1 cellular context compared by ENCODE assay signal in the genomic region with DNA sequence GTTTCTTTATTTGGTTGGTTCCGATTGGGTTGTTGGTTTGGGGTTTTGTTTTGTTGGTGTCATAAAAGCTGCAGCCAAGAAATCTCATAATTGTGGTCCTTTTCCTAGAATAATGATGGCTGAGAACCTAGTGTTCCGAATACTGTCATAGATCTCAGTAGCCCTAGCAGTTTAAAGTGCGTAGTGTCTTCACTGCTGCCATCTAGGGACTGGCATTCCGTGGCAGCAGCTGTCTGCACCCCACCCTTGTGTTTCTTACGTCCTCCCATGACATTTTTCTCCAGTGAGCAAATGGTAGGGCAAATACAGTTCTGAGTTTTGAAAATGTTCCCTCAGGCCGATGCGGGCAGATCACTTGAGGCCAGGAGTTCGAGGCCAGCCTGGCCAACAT.
TF ChIP-seq lines count a peak whose summit lies in the region.

No MANE protein-coding gene starts in this region.

TF ChIP-seq in K562, 482 proteins besides CTCF, POLR2A, EP300 and RAD21 (continued from another document):
- TF ChIP-seq SIN3A (IDR thresholded peaks at IDR 0.05; ENCODE audit: borderline replicate concordance in 2 of 2, control insufficient read depth in 1 of 2, low read depth in 2 of 2, low read length in 2 of 2) = 0 out of 4 replicates have a peak, but pooled peaks of 1 of the 2 experiments have one; percentile 21
- TF ChIP-seq, protein P1, sequence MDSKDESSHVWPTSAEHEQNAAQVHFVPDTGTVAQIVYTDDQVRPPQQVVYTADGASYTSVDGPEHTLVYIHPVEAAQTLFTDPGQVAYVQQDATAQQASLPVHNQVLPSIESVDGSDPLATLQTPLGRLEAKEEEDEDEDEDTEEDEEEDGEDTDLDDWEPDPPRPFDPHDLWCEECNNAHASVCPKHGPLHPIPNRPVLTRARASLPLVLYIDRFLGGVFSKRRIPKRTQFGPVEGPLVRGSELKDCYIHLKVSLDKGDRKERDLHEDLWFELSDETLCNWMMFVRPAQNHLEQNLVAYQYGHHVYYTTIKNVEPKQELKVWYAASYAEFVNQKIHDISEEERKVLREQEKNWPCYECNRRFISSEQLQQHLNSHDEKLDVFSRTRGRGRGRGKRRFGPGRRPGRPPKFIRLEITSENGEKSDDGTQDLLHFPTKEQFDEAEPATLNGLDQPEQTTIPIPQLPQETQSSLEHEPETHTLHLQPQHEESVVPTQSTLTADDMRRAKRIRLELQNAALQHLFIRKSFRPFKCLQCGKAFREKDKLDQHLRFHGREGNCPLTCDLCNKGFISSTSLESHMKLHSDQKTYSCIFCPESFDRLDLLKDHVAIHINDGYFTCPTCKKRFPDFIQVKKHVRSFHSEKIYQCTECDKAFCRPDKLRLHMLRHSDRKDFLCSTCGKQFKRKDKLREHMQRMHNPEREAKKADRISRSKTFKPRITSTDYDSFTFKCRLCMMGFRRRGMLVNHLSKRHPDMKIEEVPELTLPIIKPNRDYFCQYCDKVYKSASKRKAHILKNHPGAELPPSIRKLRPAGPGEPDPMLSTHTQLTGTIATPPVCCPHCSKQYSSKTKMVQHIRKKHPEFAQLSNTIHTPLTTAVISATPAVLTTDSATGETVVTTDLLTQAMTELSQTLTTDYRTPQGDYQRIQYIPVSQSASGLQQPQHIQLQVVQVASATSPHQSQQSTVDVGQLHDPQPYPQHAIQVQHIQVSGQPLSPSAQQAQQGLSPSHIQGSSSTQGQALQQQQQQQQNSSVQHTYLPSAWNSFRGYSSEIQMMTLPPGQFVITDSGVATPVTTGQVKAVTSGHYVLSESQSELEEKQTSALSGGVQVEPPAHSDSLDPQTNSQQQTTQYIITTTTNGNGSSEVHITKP (IDR thresholded peaks at IDR 0.05; ENCODE audit: partially characterized antibody) = peak; percentile 59
- TF ChIP-seq, protein P2, sequence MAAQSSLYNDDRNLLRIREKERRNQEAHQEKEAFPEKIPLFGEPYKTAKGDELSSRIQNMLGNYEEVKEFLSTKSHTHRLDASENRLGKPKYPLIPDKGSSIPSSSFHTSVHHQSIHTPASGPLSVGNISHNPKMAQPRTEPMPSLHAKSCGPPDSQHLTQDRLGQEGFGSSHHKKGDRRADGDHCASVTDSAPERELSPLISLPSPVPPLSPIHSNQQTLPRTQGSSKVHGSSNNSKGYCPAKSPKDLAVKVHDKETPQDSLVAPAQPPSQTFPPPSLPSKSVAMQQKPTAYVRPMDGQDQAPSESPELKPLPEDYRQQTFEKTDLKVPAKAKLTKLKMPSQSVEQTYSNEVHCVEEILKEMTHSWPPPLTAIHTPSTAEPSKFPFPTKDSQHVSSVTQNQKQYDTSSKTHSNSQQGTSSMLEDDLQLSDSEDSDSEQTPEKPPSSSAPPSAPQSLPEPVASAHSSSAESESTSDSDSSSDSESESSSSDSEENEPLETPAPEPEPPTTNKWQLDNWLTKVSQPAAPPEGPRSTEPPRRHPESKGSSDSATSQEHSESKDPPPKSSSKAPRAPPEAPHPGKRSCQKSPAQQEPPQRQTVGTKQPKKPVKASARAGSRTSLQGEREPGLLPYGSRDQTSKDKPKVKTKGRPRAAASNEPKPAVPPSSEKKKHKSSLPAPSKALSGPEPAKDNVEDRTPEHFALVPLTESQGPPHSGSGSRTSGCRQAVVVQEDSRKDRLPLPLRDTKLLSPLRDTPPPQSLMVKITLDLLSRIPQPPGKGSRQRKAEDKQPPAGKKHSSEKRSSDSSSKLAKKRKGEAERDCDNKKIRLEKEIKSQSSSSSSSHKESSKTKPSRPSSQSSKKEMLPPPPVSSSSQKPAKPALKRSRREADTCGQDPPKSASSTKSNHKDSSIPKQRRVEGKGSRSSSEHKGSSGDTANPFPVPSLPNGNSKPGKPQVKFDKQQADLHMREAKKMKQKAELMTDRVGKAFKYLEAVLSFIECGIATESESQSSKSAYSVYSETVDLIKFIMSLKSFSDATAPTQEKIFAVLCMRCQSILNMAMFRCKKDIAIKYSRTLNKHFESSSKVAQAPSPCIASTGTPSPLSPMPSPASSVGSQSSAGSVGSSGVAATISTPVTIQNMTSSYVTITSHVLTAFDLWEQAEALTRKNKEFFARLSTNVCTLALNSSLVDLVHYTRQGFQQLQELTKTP (IDR thresholded peaks at IDR 0.05; ENCODE audit: low read depth in 1 of 2, partially characterized antibody in 2 of 2) = peak in 1 of 2 experiments; percentile 35
- 0 out of 2 replicates have a peak, but pooled peaks have one; percentile 3 for TF ChIP-seq LCOR (CRISPR knock-in tag; IDR thresholded peaks at IDR 0.05)
- TF ChIP-seq, protein P3, sequence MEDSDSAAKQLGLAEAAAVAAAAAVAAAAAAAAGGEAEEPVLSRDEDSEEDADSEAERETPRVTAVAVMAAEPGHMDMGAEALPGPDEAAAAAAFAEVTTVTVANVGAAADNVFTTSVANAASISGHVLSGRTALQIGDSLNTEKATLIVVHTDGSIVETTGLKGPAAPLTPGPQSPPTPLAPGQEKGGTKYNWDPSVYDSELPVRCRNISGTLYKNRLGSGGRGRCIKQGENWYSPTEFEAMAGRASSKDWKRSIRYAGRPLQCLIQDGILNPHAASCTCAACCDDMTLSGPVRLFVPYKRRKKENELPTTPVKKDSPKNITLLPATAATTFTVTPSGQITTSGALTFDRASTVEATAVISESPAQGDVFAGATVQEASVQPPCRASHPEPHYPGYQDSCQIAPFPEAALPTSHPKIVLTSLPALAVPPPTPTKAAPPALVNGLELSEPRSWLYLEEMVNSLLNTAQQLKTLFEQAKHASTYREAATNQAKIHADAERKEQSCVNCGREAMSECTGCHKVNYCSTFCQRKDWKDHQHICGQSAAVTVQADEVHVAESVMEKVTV (CRISPR knock-in tag; IDR thresholded peaks at IDR 0.05) = 0 out of 2 replicates have a peak, but pooled peaks have one; percentile 12
- 0 out of 2 replicates have a peak, but pooled peaks have one; percentile 24 for TF ChIP-seq BCOR (IDR thresholded peaks at IDR 0.05)
- TF ChIP-seq OTX1 (CRISPR knock-in tag; IDR thresholded peaks at IDR 0.05) = peak; percentile 53; the same call in 1 of the 2 replicates
- peak; percentile 23; the same call in 1 of the 2 replicates for TF ChIP-seq TRIM28 (IDR thresholded peaks at IDR 0.05)
- TF ChIP-seq, protein P4, sequence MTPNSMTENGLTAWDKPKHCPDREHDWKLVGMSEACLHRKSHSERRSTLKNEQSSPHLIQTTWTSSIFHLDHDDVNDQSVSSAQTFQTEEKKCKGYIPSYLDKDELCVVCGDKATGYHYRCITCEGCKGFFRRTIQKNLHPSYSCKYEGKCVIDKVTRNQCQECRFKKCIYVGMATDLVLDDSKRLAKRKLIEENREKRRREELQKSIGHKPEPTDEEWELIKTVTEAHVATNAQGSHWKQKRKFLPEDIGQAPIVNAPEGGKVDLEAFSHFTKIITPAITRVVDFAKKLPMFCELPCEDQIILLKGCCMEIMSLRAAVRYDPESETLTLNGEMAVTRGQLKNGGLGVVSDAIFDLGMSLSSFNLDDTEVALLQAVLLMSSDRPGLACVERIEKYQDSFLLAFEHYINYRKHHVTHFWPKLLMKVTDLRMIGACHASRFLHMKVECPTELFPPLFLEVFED (CRISPR knock-in tag; conservative IDR thresholded peaks at IDR 0.05) = 0 out of 2 replicates have a peak, but pooled peaks have one; percentile 63
- 0 out of 2 replicates have a peak, but pooled peaks have one; percentile 8 for TF ChIP-seq SOX6 (IDR thresholded peaks at IDR 0.05)
- TF ChIP-seq, protein P5, sequence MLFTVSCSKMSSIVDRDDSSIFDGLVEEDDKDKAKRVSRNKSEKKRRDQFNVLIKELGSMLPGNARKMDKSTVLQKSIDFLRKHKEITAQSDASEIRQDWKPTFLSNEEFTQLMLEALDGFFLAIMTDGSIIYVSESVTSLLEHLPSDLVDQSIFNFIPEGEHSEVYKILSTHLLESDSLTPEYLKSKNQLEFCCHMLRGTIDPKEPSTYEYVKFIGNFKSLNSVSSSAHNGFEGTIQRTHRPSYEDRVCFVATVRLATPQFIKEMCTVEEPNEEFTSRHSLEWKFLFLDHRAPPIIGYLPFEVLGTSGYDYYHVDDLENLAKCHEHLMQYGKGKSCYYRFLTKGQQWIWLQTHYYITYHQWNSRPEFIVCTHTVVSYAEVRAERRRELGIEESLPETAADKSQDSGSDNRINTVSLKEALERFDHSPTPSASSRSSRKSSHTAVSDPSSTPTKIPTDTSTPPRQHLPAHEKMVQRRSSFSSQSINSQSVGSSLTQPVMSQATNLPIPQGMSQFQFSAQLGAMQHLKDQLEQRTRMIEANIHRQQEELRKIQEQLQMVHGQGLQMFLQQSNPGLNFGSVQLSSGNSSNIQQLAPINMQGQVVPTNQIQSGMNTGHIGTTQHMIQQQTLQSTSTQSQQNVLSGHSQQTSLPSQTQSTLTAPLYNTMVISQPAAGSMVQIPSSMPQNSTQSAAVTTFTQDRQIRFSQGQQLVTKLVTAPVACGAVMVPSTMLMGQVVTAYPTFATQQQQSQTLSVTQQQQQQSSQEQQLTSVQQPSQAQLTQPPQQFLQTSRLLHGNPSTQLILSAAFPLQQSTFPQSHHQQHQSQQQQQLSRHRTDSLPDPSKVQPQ (CRISPR knock-in tag; IDR thresholded peaks at IDR 0.05; ENCODE audit: borderline replicate concordance) = 0 out of 2 replicates have a peak, but pooled peaks have one; percentile 16
- 0 out of 2 replicates have a peak, but pooled peaks have one; percentile 43 for TF ChIP-seq HOXB6 (CRISPR knock-in tag; IDR thresholded peaks at IDR 0.05; ENCODE audit: borderline replicate concordance)
- TF ChIP-seq RB1 (IDR thresholded peaks at IDR 0.05; ENCODE audit: low read depth) = 0 out of 2 replicates have a peak, but pooled peaks have one; percentile 6
- 0 out of 2 replicates have a peak, but pooled peaks have one; percentile 15 for TF ChIP-seq ZNF133 (CRISPR knock-in tag; IDR thresholded peaks at IDR 0.05)
- 0 out of 2 replicates have a peak, but pooled peaks have one; percentile 44 for TF ChIP-seq NFRKB (IDR thresholded peaks at IDR 0.05; ENCODE audit: low read depth)
- 0 out of 2 replicates have a peak, but pooled peaks have one; percentile 10 for TF ChIP-seq POLR2H (tag; IDR thresholded peaks at IDR 0.05; ENCODE audit: low read depth)
- 0 out of 2 replicates have a peak, but pooled peaks have one; percentile 20 for TF ChIP-seq SMAD3 (CRISPR knock-in tag; conservative IDR thresholded peaks at IDR 0.05)
- TF ChIP-seq, protein P6, sequence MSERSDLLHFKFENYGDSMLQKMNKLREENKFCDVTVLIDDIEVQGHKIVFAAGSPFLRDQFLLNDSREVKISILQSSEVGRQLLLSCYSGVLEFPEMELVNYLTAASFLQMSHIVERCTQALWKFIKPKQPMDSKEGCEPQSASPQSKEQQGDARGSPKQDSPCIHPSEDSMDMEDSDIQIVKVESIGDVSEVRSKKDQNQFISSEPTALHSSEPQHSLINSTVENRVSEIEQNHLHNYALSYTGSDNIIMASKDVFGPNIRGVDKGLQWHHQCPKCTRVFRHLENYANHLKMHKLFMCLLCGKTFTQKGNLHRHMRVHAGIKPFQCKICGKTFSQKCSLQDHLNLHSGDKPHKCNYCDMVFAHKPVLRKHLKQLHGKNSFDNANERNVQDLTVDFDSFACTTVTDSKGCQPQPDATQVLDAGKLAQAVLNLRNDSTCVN (CRISPR knock-in tag; IDR thresholded peaks at IDR 0.05) = 0 out of 2 replicates have a peak, but pooled peaks have one; percentile 30
- TF ChIP-seq, protein P7, sequence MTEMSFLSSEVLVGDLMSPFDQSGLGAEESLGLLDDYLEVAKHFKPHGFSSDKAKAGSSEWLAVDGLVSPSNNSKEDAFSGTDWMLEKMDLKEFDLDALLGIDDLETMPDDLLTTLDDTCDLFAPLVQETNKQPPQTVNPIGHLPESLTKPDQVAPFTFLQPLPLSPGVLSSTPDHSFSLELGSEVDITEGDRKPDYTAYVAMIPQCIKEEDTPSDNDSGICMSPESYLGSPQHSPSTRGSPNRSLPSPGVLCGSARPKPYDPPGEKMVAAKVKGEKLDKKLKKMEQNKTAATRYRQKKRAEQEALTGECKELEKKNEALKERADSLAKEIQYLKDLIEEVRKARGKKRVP (CRISPR knock-in tag; IDR thresholded peaks at IDR 0.05) = 0 out of 2 replicates have a peak, but pooled peaks have one; percentile 13
- peak; percentile 14; the same call in 1 of the 2 replicates for TF ChIP-seq MTA3 (IDR thresholded peaks at IDR 0.05; ENCODE audit: borderline replicate concordance)
- peak; percentile 49; the same call in 1 of the 2 replicates for TF ChIP-seq LARP7 (IDR thresholded peaks at IDR 0.05)
- TF ChIP-seq TEAD1 (CRISPR knock-in tag; IDR thresholded peaks at IDR 0.05) = peak; percentile 90 to 92
- peak; percentile 32; the same call in 1 of the 2 replicates for TF ChIP-seq SP1 (CRISPR knock-in tag; IDR thresholded peaks at IDR 0.05)
- peak; percentile 56; the same call in 1 of the 2 replicates for TF ChIP-seq EHMT2 (IDR thresholded peaks at IDR 0.05)
- TF ChIP-seq HDAC1 (IDR thresholded peaks at IDR 0.05) = 0 out of 4 replicates have a peak, but pooled peaks of 1 of the 2 experiments have one; percentile 25
- TF ChIP-seq SMARCE1 (IDR thresholded peaks at IDR 0.05) = 0 out of 2 replicates have a peak, but pooled peaks have one; percentile 37
- TF ChIP-seq PHF20 (IDR thresholded peaks at IDR 0.05; ENCODE audit: partially characterized antibody) = peak; percentile 6
- TF ChIP-seq ZNF766 (CRISPR knock-in tag; conservative IDR thresholded peaks at IDR 0.05) = 0 out of 2 replicates have a peak, but pooled peaks have one; percentile 50
- TF ChIP-seq, protein P8, sequence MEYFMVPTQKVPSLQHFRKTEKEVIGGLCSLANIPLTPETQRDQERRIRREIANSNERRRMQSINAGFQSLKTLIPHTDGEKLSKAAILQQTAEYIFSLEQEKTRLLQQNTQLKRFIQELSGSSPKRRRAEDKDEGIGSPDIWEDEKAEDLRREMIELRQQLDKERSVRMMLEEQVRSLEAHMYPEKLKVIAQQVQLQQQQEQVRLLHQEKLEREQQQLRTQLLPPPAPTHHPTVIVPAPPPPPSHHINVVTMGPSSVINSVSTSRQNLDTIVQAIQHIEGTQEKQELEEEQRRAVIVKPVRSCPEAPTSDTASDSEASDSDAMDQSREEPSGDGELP (CRISPR knock-in tag; IDR thresholded peaks at IDR 0.05; ENCODE audit: borderline replicate concordance) = peak; percentile 64
- TF ChIP-seq EP400 (IDR thresholded peaks at IDR 0.05) = peak; percentile 11; the same call in 1 of the 2 replicates
- peak; percentile 93 for TF ChIP-seq TEAD2 (tag; IDR thresholded peaks at IDR 0.05)
TF ChIP-seq in K562: peak in this region for 37; not testable (repeated sequence) for 445.
